In genomic region chr5:175365866-175366265, GRCh38 we compare ENCODE assay signal across 29 cellular contexts.
"Had no signal": no experiment of that assay in that cellular context is flagged by ENCODE, and none has a peak within 500 bp of the region (broad histone marks: within the 10 kb centered on the region; RNA-seq: fewer than 3 reads in every experiment).

No MANE protein-coding gene starts in this region.

- H3K27ac ChIP-seq: ascending aorta, breast epithelium, cardiac muscle cell, coronary artery, dorsolateral prefrontal cortex, heart left ventricle, WERI-Rb-1 had no signal

- H3K4me3 ChIP-seq: ascending aorta, breast epithelium, cardiac muscle cell, coronary artery, dorsolateral prefrontal cortex, heart left ventricle had no signal

- H3K4me1 ChIP-seq: ascending aorta, breast epithelium, heart left ventricle had no signal

- H3K36me3 ChIP-seq: ascending aorta, breast epithelium, cardiac muscle cell, heart left ventricle, WERI-Rb-1 had no signal

- ATAC-seq: activated CD4-positive, CD25-positive, alpha-beta regulatory T cell treated with anti-CD3 and anti-CD28 coated beads, Interleukin-2, amount 50 U/mL, for 24 hours; activated CD8-positive, alpha-beta T cell treated with anti-CD3 and anti-CD28 coated beads for 36 hours; activated naive CD4-positive, alpha-beta T cell treated with anti-CD3 and anti-CD28 coated beads, Interleukin-2, amount 50 U/mL, for 72 hours; activated T-cell treated with anti-CD3 and anti-CD28 coated beads, Interleukin-2, amount 50 U/mL, for 4 hours; activated T-helper 17 cell treated with anti-CD3 and anti-CD28 coated beads, Interleukin-2, amount 50 U/mL, for 72 hours; esophagus mucosa; heart left ventricle; T-helper 17 cell had no signal

- H3K9me3 ChIP-seq: ascending aorta, breast epithelium had no signal

- DNase-seq: activated B cell treated with CpG ODN at 0.5 μM for 24 hours; activated CD4-positive, alpha-beta T cell treated with anti-CD3 and anti-CD28 coated beads for 48 hours; activated CD4-positive, alpha-beta T cell treated with anti-CD3 and anti-CD28 coated beads, Interleukin-2, amount 50 U/mL, for 1 hour; activated CD4-positive, alpha-beta T cell treated with anti-CD3 and anti-CD28 coated beads, Interleukin-2, amount 50 U/mL, for 48 hours; activated CD8-positive, alpha-beta memory T cell treated with anti-CD3 and anti-CD28 coated beads for 24 hours; activated CD8-positive, alpha-beta T cell treated with anti-CD3 and anti-CD28 coated beads for 36 hours; activated effector memory CD4-positive, alpha-beta T cell treated with Interleukin-2 at 50 U/mL for 16 hours; activated naive CD4-positive, alpha-beta T cell treated with anti-CD3 and anti-CD28 coated beads, Interleukin-2, amount 10 ng/mL, durations not matched to agents 7 days and 5 days; activated naive CD8-positive, alpha-beta T cell treated with anti-CD3 and anti-CD28 coated beads, Interleukin-2, amount 10 ng/mL, durations not matched to agents 7 days and 5 days; activated T-cell treated with anti-CD3 and anti-CD28 coated beads, Interleukin-2, amount 50 U/mL, for 4 hours; central memory CD4-positive, alpha-beta T cell; cerebellar nuclear complex; dorsolateral prefrontal cortex; effector memory CD4-positive, alpha-beta T cell; endodermal cell; foreskin fibroblast; glutamatergic neuron; heart left ventricle; T-helper 17 cell; T1000; WERI-Rb-1 had no signal
